Comparison of ENCODE assay signal across 15 cellular contexts in genomic region chr14:34449819-34450541, GRCh38. TPM values are rescaled to one million over a fixed set of nuclear protein-coding genes. Genes with fewer than 3 reads are reported as not detected.
DNase-seq lines count a peak whose midpoint lies in the region; ATAC-seq and TF ChIP-seq lines count a peak whose summit lies in the region.
"Had no signal": no experiment of that assay in that cellular context is flagged by ENCODE, and none has a peak within 500 bp of the region (broad histone marks: within the 10 kb centered on the region; RNA-seq: fewer than 3 reads in every experiment).

No MANE protein-coding gene starts in this region.

- no peaks in the 10 kb centered on the region for H3K9me3 ChIP-seq in Panc1 (ENCODE audit: control insufficient read depth, insufficient read depth, low read depth, low read length)
- H3K9me3 ChIP-seq in mucosa of rectum (ENCODE audit: control insufficient read depth in 2 of 2, low read length in 2 of 2), result no peaks in the 10 kb centered on the region
- H3K9me3 ChIP-seq: Caco-2 had no signal

- in situ Hi-C loops in Panc1 (cut with HindIII; ENCODE audit: low pct_unique_long_range_greater_than_20kb, low sequenced_read_pairs), result no loop called here

- H3K36me3 ChIP-seq in Panc1 (ENCODE audit: control insufficient read depth, insufficient read depth, low read length), result peaks cover 2% of the 10 kb centered on the region; the same call in 1 of the 2 replicates
- peaks cover 5% of the 10 kb centered on the region in 2 donors for H3K36me3 ChIP-seq in mucosa of rectum (ENCODE audit: control insufficient read depth in 2 of 2, insufficient read depth in 2 of 2, low read length in 2 of 2)

- TSS peak; percentile 20 for BruUV-seq in Panc1 (replicated peaks; lab: Mats Ljungman, UMichigan)

- TF ChIP-seq POLR2A in erythroblast (IDR thresholded peaks at IDR 0.05; ENCODE audit: low read length), result no peak

- POLR2A ChIA-PET in Panc1 (lab: Charles Lee), result interaction anchor here (0.6 kb wide), 1 partner anchor 13 kb away, joined by 4 read pairs; no protein-coding TSS in a partner anchor

- H3K4me3 ChIP-seq in Panc1 (ENCODE audit: low read depth in 2 of 2, low read length in 2 of 2) (no peak overlapping the region), mucosa of rectum (ENCODE audit: low read length in 2 of 2) (no peak overlapping the region)
- H3K4me3 ChIP-seq: SK-N-MC had no signal

- intact Hi-C loops in Panc1 (cut with micrococcal nuclease; ENCODE audit: unreplicated experiment), result no loop called here

- peak; percentile 77 for DNase-seq in NCI-H510A treated with DMSO at 0.1 percent for 48 hours (lab: John Stamatoyannopoulos, UW)
- no peak for DNase-seq in NCI-H510A (lab: John Stamatoyannopoulos, UW)
- peak; percentile 85 for DNase-seq in NCI-H2029 (lab: John Stamatoyannopoulos, UW)
- no peak for DNase-seq in Panc1 (ENCODE audit: low read depth, low spot score)
- DNase-seq in erythroblast (lab: John Stamatoyannopoulos, UW), result no peak
- DNase-seq: AML-193, Caco-2, GOT3, NCI-H524, T-helper 1 cell had no signal

- H3K27ac ChIP-seq in Panc1 (ENCODE audit: low read length) (no peak overlapping the region), mucosa of rectum (ENCODE audit: low read depth in 2 of 2, low read length in 2 of 2) (peak overlapping the region; percentile 25 to 81)
- H3K27ac ChIP-seq: KMS-11, SK-N-MC had no signal

- H3K4me1 ChIP-seq in Panc1 (ENCODE audit: control insufficient read depth, insufficient read depth, low read length), result no peaks in the 10 kb centered on the region
- peaks cover 5 to 19% of the 10 kb centered on the region in 2 donors for H3K4me1 ChIP-seq in mucosa of rectum (ENCODE audit: control insufficient read depth in 2 of 2, insufficient read depth in 2 of 2, low read length in 2 of 2)

- no peak overlapping the region for H3K9ac ChIP-seq in mucosa of rectum (ENCODE audit: low read depth in 1 of 2, low read length in 2 of 2)
- H3K9ac ChIP-seq: KMS-11 had no signal

- no peaks in the 10 kb centered on the region for H3K27me3 ChIP-seq in Panc1 (ENCODE audit: control insufficient read depth, insufficient read depth, low read length)
- H3K27me3 ChIP-seq in mucosa of rectum (ENCODE audit: control insufficient read depth in 2 of 2, insufficient read depth in 2 of 2, low read length in 2 of 2), result no peaks in the 10 kb centered on the region

- CTCF ChIA-PET in Panc1 (lab: Charles Lee), result no interaction called here

- ATAC-seq in Panc1 (no peak), GM21515 (IDR thresholded peaks at IDR 0.05; ENCODE audit: unreplicated experiment) (no peak), GM21576 (IDR thresholded peaks at IDR 0.05; ENCODE audit: unreplicated experiment) (no peak)

- no peak for TF ChIP-seq CTCF in Panc1 (IDR thresholded peaks at IDR 0.05)

RNA-seq across cellular contexts. Expression of gene SPTSSA, which starts 12.1 kb away (rescaled TPM):
- total RNA-seq in Panc1 (2021; ENCODE audit: unreplicated experiment), result 15.6 TPM
- polyA plus RNA-seq in Panc1 (2012; ENCODE audit: insufficient read length), result 12.7 TPM

Comparison
In these comparisons a context has a peak if more than half of its experiments do, and no peak if none do; other contexts are left out.
1. DNase-seq: peak in NCI-H510A treated with DMSO at 0.1 percent for 48 hours (single experiment) and NCI-H2029 (single experiment); none in NCI-H510A (single experiment), Panc1 (single experiment) and erythroblast (0 of 2).